ENCODE assay signal across 21 cellular contexts in the genomic region with DNA sequence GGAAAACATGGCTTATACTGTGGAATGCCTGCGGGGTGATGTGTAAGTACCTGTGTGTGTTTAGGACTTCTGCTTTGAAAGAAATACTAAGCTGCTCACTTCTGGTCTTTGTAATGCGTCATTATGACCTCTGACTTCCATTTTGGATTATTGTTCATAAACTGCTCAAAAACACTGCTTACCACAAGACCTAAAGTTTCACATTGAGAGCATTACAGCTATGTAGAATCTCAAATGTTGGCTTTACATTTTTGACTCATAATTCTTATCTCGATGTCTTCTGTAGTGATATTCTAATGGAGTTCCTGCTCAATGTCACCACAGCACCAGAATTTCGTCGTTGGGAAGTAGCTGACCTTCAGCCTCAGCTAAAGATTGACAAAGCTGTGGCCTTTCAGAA. TPM values are rescaled to one million over a fixed set of nuclear protein-coding genes. Genes with fewer than 3 reads are reported as not detected.
DNase-seq lines count a peak whose midpoint lies in the region; ATAC-seq, FAIRE-seq and TF ChIP-seq lines count a peak whose summit lies in the region.
"Had no signal": no experiment of that assay in that cellular context is flagged by ENCODE, and none has a peak within 500 bp of the region (broad histone marks: within the 10 kb centered on the region; RNA-seq: fewer than 3 reads in every experiment).

No MANE protein-coding gene starts in this region.

- TF ChIP-seq POLR2A in A549 (IDR thresholded peaks at IDR 0.05; ENCODE audit: low read length): no peak

- H3K27me3 Mint-ChIP-seq in activated CD4-positive, alpha-beta memory T cell treated with anti-CD3 and anti-CD28 coated beads, Interleukin-2, amount 10 ng/mL, durations not matched to agents 7 days and 5 days: no peaks in the 10 kb centered on the region
- no peaks in the 10 kb centered on the region for H3K27me3 Mint-ChIP-seq in activated CD4-positive, alpha-beta memory T cell treated with anti-CD3 and anti-CD28 coated beads for 36 hours
- H3K27me3 Mint-ChIP-seq in activated T-helper 17 cell treated with anti-CD3 and anti-CD28 coated beads, Interleukin-2, amount 50 U/mL, for 72 hours: no peaks in the 10 kb centered on the region
- H3K27me3 Mint-ChIP-seq: CD4-positive, CD25-positive, alpha-beta regulatory T cell had no signal

- DNase-seq in activated CD4-positive, alpha-beta memory T cell treated with anti-CD3 and anti-CD28 coated beads, Interleukin-2, amount 10 ng/mL, durations not matched to agents 7 days and 5 days: no peak
- no peak for DNase-seq in activated CD4-positive, alpha-beta memory T cell treated with anti-CD3 and anti-CD28 coated beads for 36 hours
- DNase-seq in A549 (ENCODE audit: low read depth in 1 of 2, low spot score in 1 of 2): no peak
- DNase-seq in SKM-1 treated with dmso at 0.1 percent for 144 hours (lab: John Stamatoyannopoulos, UW; ENCODE audit: unreplicated experiment): no peak
- DNase-seq: 8988T; C1 segment of cervical spinal cord; Caco-2; CD4-positive, CD25-positive, alpha-beta regulatory T cell; CD8-positive, alpha-beta T cell; DMS153; DND-41; GM23248; H7; HCEC 1CT had no signal

- H3K4me3 Mint-ChIP-seq in activated CD4-positive, alpha-beta memory T cell treated with anti-CD3 and anti-CD28 coated beads, Interleukin-2, amount 10 ng/mL, durations not matched to agents 7 days and 5 days: no peak overlapping the region
- H3K4me3 Mint-ChIP-seq in activated CD4-positive, alpha-beta memory T cell treated with anti-CD3 and anti-CD28 coated beads for 36 hours: no peak overlapping the region
- no peak overlapping the region for H3K4me3 Mint-ChIP-seq in activated T-helper 17 cell treated with anti-CD3 and anti-CD28 coated beads, Interleukin-2, amount 50 U/mL, for 72 hours
- H3K4me3 Mint-ChIP-seq: CD4-positive, CD25-positive, alpha-beta regulatory T cell; CD8-positive, alpha-beta T cell had no signal

- CTCF ChIA-PET in activated CD4-positive, alpha-beta memory T cell treated with anti-CD3 and anti-CD28 coated beads, Interleukin-2, amount 10 ng/mL, durations not matched to agents 7 days and 5 days (lab: Charles Lee): no interaction called here
- CTCF ChIA-PET in activated CD4-positive, alpha-beta memory T cell treated with anti-CD3 and anti-CD28 coated beads for 36 hours (lab: Charles Lee): no interaction called here
- CTCF ChIA-PET in A549 (lab: Yijun Ruan, JAX): interaction anchor here (1.1 kb wide), 1 partner anchor 226 kb away, joined by 6 read pairs; no protein-coding TSS in a partner anchor

- intact Hi-C loops in activated CD4-positive, alpha-beta memory T cell treated with anti-CD3 and anti-CD28 coated beads for 36 hours (cut with micrococcal nuclease): no loop called here

- peak; percentile 7 for FAIRE-seq in A549 (lab: Jason Lieb, UNC)
- FAIRE-seq: GM12892, GM19239, H1 had no signal

- peak overlapping the region; percentile 42 for H3K27ac Mint-ChIP-seq in activated CD4-positive, alpha-beta memory T cell treated with anti-CD3 and anti-CD28 coated beads, Interleukin-2, amount 10 ng/mL, durations not matched to agents 7 days and 5 days
- no peak overlapping the region for H3K27ac Mint-ChIP-seq in activated CD4-positive, alpha-beta memory T cell treated with anti-CD3 and anti-CD28 coated beads for 36 hours
- H3K27ac Mint-ChIP-seq in activated T-helper 17 cell treated with anti-CD3 and anti-CD28 coated beads, Interleukin-2, amount 50 U/mL, for 72 hours: no peak overlapping the region
- H3K27ac Mint-ChIP-seq: CD8-positive, alpha-beta T cell had no signal

- no peaks in the 10 kb centered on the region for H3K4me1 ChIP-seq in A549
- H3K4me1 ChIP-seq: Caco-2 had no signal

- POLR2A ChIA-PET in activated CD4-positive, alpha-beta memory T cell treated with anti-CD3 and anti-CD28 coated beads, Interleukin-2, amount 10 ng/mL, durations not matched to agents 7 days and 5 days (lab: Charles Lee): interaction anchor here (1.8 kb wide), 1 partner anchor 10 kb away, joined by 11 read pairs; the partner anchor contains the start of gene UQCRC2
- POLR2A ChIA-PET in activated CD4-positive, alpha-beta memory T cell treated with anti-CD3 and anti-CD28 coated beads for 36 hours (lab: Charles Lee): interaction anchor here (1.3 kb wide), 1 partner anchor 9 kb away, joined by 5 read pairs; the partner anchor contains the start of gene UQCRC2
- POLR2A ChIA-PET in A549 (lab: Yijun Ruan, JAX): no interaction called here

- no peaks in the 10 kb centered on the region for H3K9me3 ChIP-seq in A549
- H3K9me3 ChIP-seq: Caco-2 had no signal

- TF ChIP-seq EP300 in A549 (IDR thresholded peaks at IDR 0.05): no peak

- peaks cover 32% of the 10 kb centered on the region for H3K4me1 Mint-ChIP-seq in activated CD4-positive, alpha-beta memory T cell treated with anti-CD3 and anti-CD28 coated beads, Interleukin-2, amount 10 ng/mL, durations not matched to agents 7 days and 5 days
- peaks cover 19% of the 10 kb centered on the region for H3K4me1 Mint-ChIP-seq in activated CD4-positive, alpha-beta memory T cell treated with anti-CD3 and anti-CD28 coated beads for 36 hours (ENCODE audit: low read depth)
- peaks cover 6% of the 10 kb centered on the region for H3K4me1 Mint-ChIP-seq in activated T-helper 17 cell treated with anti-CD3 and anti-CD28 coated beads, Interleukin-2, amount 50 U/mL, for 72 hours

- H3K36me3 Mint-ChIP-seq in activated CD4-positive, alpha-beta memory T cell treated with anti-CD3 and anti-CD28 coated beads, Interleukin-2, amount 10 ng/mL, durations not matched to agents 7 days and 5 days (ENCODE audit: low read depth): peaks cover 77% of the 10 kb centered on the region
- peaks cover 59% of the 10 kb centered on the region for H3K36me3 Mint-ChIP-seq in activated CD4-positive, alpha-beta memory T cell treated with anti-CD3 and anti-CD28 coated beads for 36 hours
- H3K36me3 Mint-ChIP-seq in activated T-helper 17 cell treated with anti-CD3 and anti-CD28 coated beads, Interleukin-2, amount 50 U/mL, for 72 hours (ENCODE audit: low read depth): peaks cover 98% of the 10 kb centered on the region

- H3K27ac ChIP-seq in A549: no peak overlapping the region
- H3K27ac ChIP-seq: GM23248 had no signal

- ATAC-seq in A549: no peak
- peak; percentile 53 for ATAC-seq in activated T-helper 17 cell treated with anti-CD3 and anti-CD28 coated beads, Interleukin-2, amount 50 U/mL, for 72 hours (replicated peaks)
- no peak for ATAC-seq in GM18511 (IDR thresholded peaks at IDR 0.05; ENCODE audit: unreplicated experiment)
- ATAC-seq: CD8-positive, alpha-beta T cell had no signal

- H3K4me2 ChIP-seq in A549: no peak overlapping the region

- TF ChIP-seq CTCF in A549 (IDR thresholded peaks at IDR 0.05): no peak

- TF ChIP-seq RAD21 in A549 (conservative IDR thresholded peaks at IDR 0.05 in 1 of 2, IDR thresholded peaks at IDR 0.05 in 1 of 2): no peak

- H3K4me3 ChIP-seq in A549: no peak overlapping the region
- H3K4me3 ChIP-seq: GM23248 had no signal

- no peaks in the 10 kb centered on the region for H3K9me3 Mint-ChIP-seq in activated CD4-positive, alpha-beta memory T cell treated with anti-CD3 and anti-CD28 coated beads, Interleukin-2, amount 10 ng/mL, durations not matched to agents 7 days and 5 days
- H3K9me3 Mint-ChIP-seq in activated CD4-positive, alpha-beta memory T cell treated with anti-CD3 and anti-CD28 coated beads for 36 hours: no peaks in the 10 kb centered on the region
- no peaks in the 10 kb centered on the region for H3K9me3 Mint-ChIP-seq in activated T-helper 17 cell treated with anti-CD3 and anti-CD28 coated beads, Interleukin-2, amount 50 U/mL, for 72 hours
- H3K9me3 Mint-ChIP-seq: CD4-positive, CD25-positive, alpha-beta regulatory T cell; CD8-positive, alpha-beta T cell had no signal

- WGBS in A549 (ENCODE audit: missing lambda C conversion rate): 86% methylated on average over 5 of the region's 5 CpGs

RNA-seq across cellular contexts. Expression of gene UQCRC2, which starts 9.3 kb away (rescaled TPM):
- total RNA-seq in activated CD4-positive, alpha-beta memory T cell treated with anti-CD3 and anti-CD28 coated beads, Interleukin-2, amount 10 ng/mL, durations not matched to agents 7 days and 5 days: 100 to 1,000 TPM; 216 to 225 TPM
- 100 to 1,000 TPM; 260 to 273 TPM for total RNA-seq in activated CD4-positive, alpha-beta memory T cell treated with anti-CD3 and anti-CD28 coated beads for 36 hours
- polyA plus RNA-seq in A549 (2011; rRNA removed): 257 and 295 TPM in 2 replicates
- 156 and 179 TPM in 2 replicates for polyA plus RNA-seq in A549 (2012; cell fraction: cytosol; rRNA removed)
- polyA plus RNA-seq in A549 (2012; cell fraction: nucleus; rRNA removed): 110 and 153 TPM in 2 replicates
- 233 to 253 TPM (median 237 TPM) in 3 replicates for polyA plus RNA-seq in A549 (2017; fragmentation: RNase III; extraction: RNeasy Plus Mini Kit Qiagen cat#74134 plus additional on column Dnase treatment)
- polyA minus RNA-seq in A549 (2011; rRNA and poly(A)+ RNA removed): 239 and 246 TPM in 2 replicates
- 100 to 1,000 TPM; 202 to 322 TPM for total RNA-seq in activated T-helper 17 cell treated with anti-CD3 and anti-CD28 coated beads, Interleukin-2, amount 50 U/mL, for 72 hours

RNA-seq across cellular contexts. Expression of gene PDZD9, which starts 38.4 kb away (rescaled TPM):
- not detected for total RNA-seq in activated CD4-positive, alpha-beta memory T cell treated with anti-CD3 and anti-CD28 coated beads, Interleukin-2, amount 10 ng/mL, durations not matched to agents 7 days and 5 days
- total RNA-seq in activated CD4-positive, alpha-beta memory T cell treated with anti-CD3 and anti-CD28 coated beads for 36 hours: not detected
- polyA plus RNA-seq in A549 (2011; rRNA removed) (not detected in 2 replicates), A549 (2017; fragmentation: RNase III; extraction: RNeasy Plus Mini Kit Qiagen cat#74134 plus additional on column Dnase treatment) (not detected in 3 replicates)
- not detected in 2 replicates for polyA plus RNA-seq in A549 (2012; cell fraction: cytosol; rRNA removed)
- not detected in 2 replicates for polyA plus RNA-seq in A549 (2012; cell fraction: nucleus; rRNA removed)
- not detected in 2 replicates for polyA minus RNA-seq in A549 (2011; rRNA and poly(A)+ RNA removed)
- not detected for total RNA-seq in activated T-helper 17 cell treated with anti-CD3 and anti-CD28 coated beads, Interleukin-2, amount 50 U/mL, for 72 hours
- total RNA-seq: A673; Caco-2; CD4-positive, CD25-positive, alpha-beta regulatory T cell; CD8-positive, alpha-beta T cell; GM23248; H1; H7 had no signal
- polyA plus RNA-seq: BJ, GM23248, H1 had no signal

RNA-seq across cellular contexts. Expression of gene MOSMO, which starts 45.4 kb away (rescaled TPM):
- total RNA-seq in activated CD4-positive, alpha-beta memory T cell treated with anti-CD3 and anti-CD28 coated beads, Interleukin-2, amount 10 ng/mL, durations not matched to agents 7 days and 5 days: 10 to 100 TPM; 12.1 to 13.0 TPM
- total RNA-seq in activated CD4-positive, alpha-beta memory T cell treated with anti-CD3 and anti-CD28 coated beads for 36 hours: 1 to 10 TPM; 8.1 to 9.6 TPM
- polyA plus RNA-seq in A549 (2011; rRNA removed) (14.4 and 14.7 TPM in 2 replicates), A549 (2017; fragmentation: RNase III; extraction: RNeasy Plus Mini Kit Qiagen cat#74134 plus additional on column Dnase treatment) (9.6 to 10.6 TPM (median 9.7 TPM) in 3 replicates)
- polyA plus RNA-seq in A549 (2012; cell fraction: cytosol; rRNA removed): 3.9 and 4.7 TPM in 2 replicates
- polyA plus RNA-seq in A549 (2012; cell fraction: nucleus; rRNA removed): 4.9 and 6.7 TPM in 2 replicates
- polyA minus RNA-seq in A549 (2011; rRNA and poly(A)+ RNA removed): 4.9 and 7.2 TPM in 2 replicates
- total RNA-seq in activated T-helper 17 cell treated with anti-CD3 and anti-CD28 coated beads, Interleukin-2, amount 50 U/mL, for 72 hours: 10 to 100 TPM; 10.9 to 14.2 TPM
